5 cellular contexts compared by ENCODE assay signal in genomic region chr3:63753995-63754394, GRCh38.
"Had no signal": no experiment of that assay in that cellular context is flagged by ENCODE, and none has a peak within 500 bp of the region (broad histone marks: within the 10 kb centered on the region; RNA-seq: fewer than 3 reads in every experiment).

No MANE protein-coding gene starts in this region.

- FAIRE-seq: HTR-8/SVneo had no signal

- H2AFZ ChIP-seq: GM23248 had no signal

- H3K4me3 ChIP-seq: GM23248 had no signal

- H3K27ac ChIP-seq: GM23248 had no signal

- H3K9ac ChIP-seq: GM23248 had no signal

- DNase-seq: GOT3, H9, KG1 had no signal
